In the genomic region with DNA sequence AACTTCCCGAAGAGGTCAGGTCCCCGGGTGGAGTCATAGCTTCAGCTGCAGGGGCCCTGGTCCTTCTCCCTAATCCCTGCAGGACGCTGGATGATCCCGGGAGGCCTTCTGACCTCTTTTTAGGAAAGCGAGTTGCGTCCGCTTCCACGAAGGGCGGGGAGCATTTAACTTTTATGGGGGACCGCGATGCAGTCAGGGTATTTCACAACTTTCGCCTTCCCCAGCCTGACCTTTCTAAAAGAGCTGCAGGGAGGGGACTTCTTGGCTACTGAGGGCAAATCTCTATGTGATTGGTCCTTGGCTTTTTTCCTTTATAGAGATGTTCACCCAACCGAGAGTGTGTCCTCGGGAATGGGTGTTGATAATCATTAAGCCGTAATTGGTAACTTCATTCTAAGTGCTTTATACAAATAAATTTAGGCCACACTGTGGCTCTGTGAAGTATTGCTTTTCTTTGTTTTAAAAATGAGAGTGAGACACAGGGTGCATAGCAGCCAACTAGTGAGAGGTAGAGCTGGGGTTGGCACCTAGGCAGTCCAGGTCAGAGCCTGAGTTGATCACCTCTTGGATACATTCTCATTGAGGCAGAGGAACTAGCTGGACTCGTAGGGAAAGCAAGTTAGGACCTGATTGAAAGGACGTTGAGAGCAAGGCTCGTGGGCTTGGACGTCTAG, we compare ENCODE assay signal across 8 cellular contexts. TPM values are rescaled to one million over a fixed set of nuclear protein-coding genes. Genes with fewer than 3 reads are reported as not detected.
A peak's percentile ranks its signal among the peaks of the same experiment; 100 is the strongest.
DNase-seq lines count a peak whose midpoint lies in the region; ATAC-seq and TF ChIP-seq lines count a peak whose summit lies in the region.

No MANE protein-coding gene starts in this region.

- no peak overlapping the region for H3K27ac ChIP-seq in ectodermal cell (ENCODE audit: insufficient read depth, low read depth, low read length, poor library complexity, severe bottlenecking)
- H3K27ac ChIP-seq in mesendoderm (ENCODE audit: low read depth, low read length), result no peak overlapping the region
- peak overlapping the region in 1 of 2 donors; percentile 34 for H3K27ac ChIP-seq in uterus

- no peak overlapping the region for H2BK120ac ChIP-seq in mesendoderm (ENCODE audit: low read depth, low read length)

- H3K36me3 ChIP-seq in ectodermal cell (ENCODE audit: control insufficient read depth, insufficient read depth, low read length) (peaks cover 14% of the 10 kb centered on the region), mesendoderm (ENCODE audit: control insufficient read depth, insufficient read depth, low read length) (no peaks in the 10 kb centered on the region), uterus (no peaks in the 10 kb centered on the region)

- no peak overlapping the region for H3K18ac ChIP-seq in mesendoderm (ENCODE audit: low read length)

- no peak overlapping the region for H4K5ac ChIP-seq in mesendoderm (ENCODE audit: low read length)

- H3K79me1 ChIP-seq in mesendoderm (ENCODE audit: low read length), result no peaks in the 10 kb centered on the region

- H3K9me3 ChIP-seq in ectodermal cell (ENCODE audit: control insufficient read depth, low read length), result no peaks in the 10 kb centered on the region
- peaks cover 0 to 28% of the 10 kb centered on the region in 2 donors for H3K9me3 ChIP-seq in uterus

- no peak overlapping the region for H3K4ac ChIP-seq in mesendoderm (ENCODE audit: low read depth, low read length)

- H3K79me2 ChIP-seq in mesendoderm (ENCODE audit: control insufficient read depth, insufficient read depth, low read length), result no peaks in the 10 kb centered on the region

- no peaks in the 10 kb centered on the region for H3K27me3 ChIP-seq in ectodermal cell (ENCODE audit: control insufficient read depth, insufficient read depth, low read length, poor library complexity, severe bottlenecking)
- H3K27me3 ChIP-seq in mesendoderm (ENCODE audit: insufficient read depth, low read length, poor library complexity), result no peaks in the 10 kb centered on the region
- H3K27me3 ChIP-seq in uterus, result no peaks in the 10 kb centered on the region

- WGBS in ectodermal cell, 2 experiments, result 27 to 30% methylated on average over 16 to 19 of the region's 19 CpGs
- no CpG with 5 or more reads among the region's 19 CpGs for WGBS in mesendoderm (ENCODE audit: extremely low coverage, insufficient coverage, low lambda C conversion rate)

- peak; percentile 29 for ATAC-seq in HG02759 (IDR thresholded peaks at IDR 0.05; ENCODE audit: unreplicated experiment)

- no peak for TF ChIP-seq CTCF in uterus (IDR thresholded peaks at IDR 0.05)

- no peak overlapping the region for H2BK15ac ChIP-seq in mesendoderm (replicated peaks; ENCODE audit: low read depth)

- H3K4me3 ChIP-seq in ectodermal cell (ENCODE audit: insufficient read depth, low read depth, low read length) (peak overlapping the region; percentile 90), mesendoderm (ENCODE audit: low read length) (peak overlapping the region; percentile 82), uterus (peak overlapping the region; percentile 60 to 73)

- H2AK5ac ChIP-seq in mesendoderm (ENCODE audit: low read length), result no peak overlapping the region

- peak overlapping the region; percentile 97 for H3K4me2 ChIP-seq in mesendoderm (ENCODE audit: low read length)

- H3K4me1 ChIP-seq in ectodermal cell (ENCODE audit: control insufficient read depth, insufficient read depth, low read length), result peaks cover 3% of the 10 kb centered on the region
- H3K4me1 ChIP-seq in mesendoderm (ENCODE audit: control insufficient read depth, low read depth, low read length), result no peaks in the 10 kb centered on the region
- H3K4me1 ChIP-seq in uterus, result peaks cover 0 to 5% of the 10 kb centered on the region in 2 donors

- no peak overlapping the region for H2BK5ac ChIP-seq in mesendoderm (ENCODE audit: low read length)

- intact Hi-C loops in uterus (cut with DNase I; ENCODE audit: low total_unique reads), result no loop called here

- TF ChIP-seq POLR2A in uterus (IDR thresholded peaks at IDR 0.05), result no peak

- no peak overlapping the region for H4K8ac ChIP-seq in mesendoderm (ENCODE audit: low read depth, low read length)

- H3K56ac ChIP-seq in mesendoderm (ENCODE audit: low read length), result peak overlapping the region; percentile 86

- H3K9ac ChIP-seq in mesendoderm (ENCODE audit: low read length), result peak overlapping the region; percentile 80

- peak; percentile 39 for DNase-seq in NCI-H82 (lab: John Stamatoyannopoulos, UW)
- no peak for DNase-seq in NCI-H82 treated with DMSO at 0.1 percent for 48 hours (lab: John Stamatoyannopoulos, UW; ENCODE audit: unreplicated experiment)
- DNase-seq in RPMI7951 (ENCODE audit: low read depth), result peak; percentile 21
- DNase-seq in mesendoderm, result no peak
- no peak for DNase-seq in uterus
- DNase-seq in mesenteric fat pad (ENCODE audit: low spot score), result no peak

- no peak overlapping the region for H3K23ac ChIP-seq in mesendoderm (ENCODE audit: low read length)

RNA-seq across cellular contexts. Expression of gene ZNF230, which starts 0.8 kb away (rescaled TPM):
- 4.8 and 5.0 TPM in 2 replicates for total RNA-seq in RPMI7951 (2014; rRNA removed; shearing (Covaris generic))
- polyA plus RNA-seq in ectodermal cell (2013, experiment 1 of 4), result 2.8 TPM
- polyA plus RNA-seq in ectodermal cell (2013, experiment 2 of 4), result 3.4 TPM
- 4.7 TPM for polyA plus RNA-seq in ectodermal cell (2013, experiment 3 of 4)
- polyA plus RNA-seq in ectodermal cell (2013, experiment 4 of 4), result 3.1 TPM
- polyA plus RNA-seq in mesendoderm (2013, experiment 1 of 2), result 0.95 TPM
- polyA plus RNA-seq in mesendoderm (2013, experiment 2 of 2), result 0.98 TPM
- total RNA-seq in uterus (10 to 100 TPM in 3 of 4 donors, 1 to 10 TPM in 1; 6.5 to 15.1 (median 13.9) TPM), mesenteric fat pad (2.4 TPM)

RNA-seq across cellular contexts. Expression of gene ZNF155, which starts 19.6 kb away (rescaled TPM):
- total RNA-seq in RPMI7951 (2014; rRNA removed; shearing (Covaris generic)), result 4.6 and 6.0 TPM in 2 replicates
- polyA plus RNA-seq in ectodermal cell (2013, experiment 1 of 4), result 10.2 TPM
- polyA plus RNA-seq in ectodermal cell (2013, experiment 2 of 4), result 11.2 TPM
- 9.1 TPM for polyA plus RNA-seq in ectodermal cell (2013, experiment 3 of 4)
- 9.0 TPM for polyA plus RNA-seq in ectodermal cell (2013, experiment 4 of 4)
- polyA plus RNA-seq in mesendoderm (2013, experiment 1 of 2), result 5.5 TPM
- polyA plus RNA-seq in mesendoderm (2013, experiment 2 of 2), result 5.4 TPM
- total RNA-seq in uterus (10 to 100 TPM in 3 of 4 donors, 1 to 10 TPM in 1; 6.2 to 51.7 (median 16.3) TPM), mesenteric fat pad (5.7 TPM)

RNA-seq across cellular contexts. Expression of gene ZNF222, which starts 21.6 kb away (rescaled TPM):
- total RNA-seq in RPMI7951 (2014; rRNA removed; shearing (Covaris generic)), result 4.8 and 6.2 TPM in 2 replicates
- 7.0 TPM for polyA plus RNA-seq in ectodermal cell (2013, experiment 1 of 4)
- polyA plus RNA-seq in ectodermal cell (2013, experiment 2 of 4), result 6.5 TPM
- 9.1 TPM for polyA plus RNA-seq in ectodermal cell (2013, experiment 3 of 4)
- polyA plus RNA-seq in ectodermal cell (2013, experiment 4 of 4), result 6.8 TPM
- polyA plus RNA-seq in mesendoderm (2013, experiment 1 of 2), result 3.7 TPM
- polyA plus RNA-seq in mesendoderm (2013, experiment 2 of 2), result 4.2 TPM
- 1 to 10 TPM in 2 of 4 donors, under 1 TPM in 2; 0.29 to 9.1 (median 1.0) TPM for total RNA-seq in uterus
- 3.2 TPM for total RNA-seq in mesenteric fat pad

RNA-seq across cellular contexts. Expression of gene ZNF223, which starts 48.2 kb away (rescaled TPM):
- total RNA-seq in RPMI7951 (2014; rRNA removed; shearing (Covaris generic)), result 3.6 and 5.3 TPM in 2 replicates
- polyA plus RNA-seq in ectodermal cell (2013, experiment 1 of 4), result 7.3 TPM
- polyA plus RNA-seq in ectodermal cell (2013, experiment 2 of 4), result 6.6 TPM
- 8.1 TPM for polyA plus RNA-seq in ectodermal cell (2013, experiment 3 of 4)
- polyA plus RNA-seq in ectodermal cell (2013, experiment 4 of 4), result 7.1 TPM
- 3.9 TPM for polyA plus RNA-seq in mesendoderm (2013, experiment 1 of 2)
- polyA plus RNA-seq in mesendoderm (2013, experiment 2 of 2), result 3.7 TPM
- total RNA-seq in uterus, result 10 to 100 TPM in 2 of 4 donors, 1 to 10 TPM in 2; 3.6 to 48.5 (median 12.9) TPM
- 2.1 TPM for total RNA-seq in mesenteric fat pad

RNA-seq across cellular contexts. Expression of gene ZNF221, which starts 52.6 kb away (rescaled TPM):
- 5.2 TPM in 2 replicates for total RNA-seq in RPMI7951 (2014; rRNA removed; shearing (Covaris generic))
- polyA plus RNA-seq in ectodermal cell (2013, experiment 1 of 4), result 4.5 TPM
- 6.1 TPM for polyA plus RNA-seq in ectodermal cell (2013, experiment 2 of 4)
- 4.2 TPM for polyA plus RNA-seq in ectodermal cell (2013, experiment 3 of 4)
- polyA plus RNA-seq in ectodermal cell (2013, experiment 4 of 4), result 6.3 TPM
- polyA plus RNA-seq in mesendoderm (2013, experiment 1 of 2), result 1.3 TPM
- 1.3 TPM for polyA plus RNA-seq in mesendoderm (2013, experiment 2 of 2)
- total RNA-seq in uterus, result 10 to 100 TPM in 1 of 4 donors, 1 to 10 TPM in 1, under 1 TPM in 1, not detected in 1; 0.77 to 26.9 (median 9.4) TPM
- 4.1 TPM for total RNA-seq in mesenteric fat pad

Comparison
In these comparisons a context has a peak if more than half of its experiments do, and no peak if none do; other contexts are left out.
1. DNase-seq: peak in NCI-H82 (single experiment) and RPMI7951 (single experiment); none in NCI-H82 treated with DMSO at 0.1 percent for 48 hours (single experiment), mesendoderm (single experiment), uterus (0 of 2) and mesenteric fat pad (single experiment).
2. Peak in every context shown above with its lines, with median percentiles within 50 percentile points of each other: H3K4me3 ChIP-seq.